In genomic region chr3:100537646-100538338, GRCh38 we compare ENCODE assay signal across 20 cellular contexts. TPM values are rescaled to one million over a fixed set of nuclear protein-coding genes. Genes with fewer than 3 reads are reported as not detected.
DNase-seq lines count a peak whose midpoint lies in the region; ATAC-seq, FAIRE-seq and TF ChIP-seq lines count a peak whose summit lies in the region.
"Had no signal": no experiment of that assay in that cellular context is flagged by ENCODE, and none has a peak within 500 bp of the region (broad histone marks: within the 10 kb centered on the region; RNA-seq: fewer than 3 reads in every experiment).

No MANE protein-coding gene starts in this region.

- no peak overlapping the region for H4K8ac ChIP-seq in trophoblast cell (ENCODE audit: low read depth, low read length)

- H4K12ac ChIP-seq in trophoblast cell (ENCODE audit: low read depth, low read length), result no peak overlapping the region

- no peak for DNase-seq in GM19239 (ENCODE audit: insufficient read length, low spot score)
- DNase-seq in MM.1S, result peak; percentile 80
- DNase-seq in trophoblast cell, result peak; percentile 23 to 64
- no peak for DNase-seq in kidney glomerular epithelial cell (lab: John Stamatoyannopoulos, UW)
- DNase-seq in vagina (ENCODE audit: extremely low spot score in 2 of 2), result no peak
- no peak for DNase-seq in NCI-H748 treated with DMSO at 0.1 percent for 48 hours (lab: John Stamatoyannopoulos, UW)
- no peak for DNase-seq in ovary
- DNase-seq: activated B cell treated with CpG ODN at 0.5 μM for 24 hours; activated gamma-delta T cell; caudate nucleus; COR-L47; esophagus squamous epithelium; Kasumi-1; left ventricle myocardium superior; NCI-H1105; SJCRH30; stimulated activated CD4-positive, alpha-beta T cell treated with anti-CD3 and anti-CD28 coated beads, Interleukin-4, amount 100 ng/mL, for 4 hours; T-helper 17 cell had no signal

- H2BK5ac ChIP-seq in trophoblast cell (ENCODE audit: low read depth, low read length, poor library complexity), result no peak overlapping the region

- H3K4me3 ChIP-seq in MM.1S (ENCODE audit: low read length) (peak overlapping the region; percentile 46), trophoblast cell (ENCODE audit: low read depth, low read length) (no peak overlapping the region), vagina (no peak overlapping the region), ovary (no peak overlapping the region)
- H3K4me3 ChIP-seq: esophagus squamous epithelium, SJCRH30, thoracic aorta had no signal

- H3K9me3 ChIP-seq in MM.1S (replicated peaks; ENCODE audit: insufficient read depth, low read length), result no peaks in the 10 kb centered on the region
- no peaks in the 10 kb centered on the region for H3K9me3 ChIP-seq in trophoblast cell (ENCODE audit: insufficient read depth, low read depth, low read length)
- H3K9me3 ChIP-seq in vagina, result no peaks in the 10 kb centered on the region
- H3K9me3 ChIP-seq in ovary, result no peaks in the 10 kb centered on the region
- H3K9me3 ChIP-seq: esophagus squamous epithelium, SJCRH30, thoracic aorta had no signal

- H3K27ac ChIP-seq in MM.1S (ENCODE audit: low read length) (peak overlapping the region; percentile 41; the same call in 1 of the 2 replicates), trophoblast cell (ENCODE audit: low read depth, low read length) (no peak overlapping the region), vagina (no peak overlapping the region), ovary (no peak overlapping the region)
- H3K27ac ChIP-seq: esophagus squamous epithelium, SJCRH30, thoracic aorta had no signal

- H3K18ac ChIP-seq in trophoblast cell (ENCODE audit: low read length), result no peak overlapping the region

- H2AK5ac ChIP-seq in trophoblast cell (ENCODE audit: low read length), result no peak overlapping the region

- no peak for TF ChIP-seq POLR2A in vagina (IDR thresholded peaks at IDR 0.05)
- no peak for TF ChIP-seq POLR2A in ovary (IDR thresholded peaks at IDR 0.05)

- H3K9ac ChIP-seq in MM.1S (ENCODE audit: low read length) (no peak overlapping the region), trophoblast cell (ENCODE audit: low read length) (no peak overlapping the region)

- H2BK12ac ChIP-seq in trophoblast cell (ENCODE audit: low read length), result no peak overlapping the region

- no peak overlapping the region for H4K91ac ChIP-seq in trophoblast cell (ENCODE audit: low read depth, low read length)

- H3K27me3 ChIP-seq in MM.1S (replicated peaks; ENCODE audit: insufficient read depth, low read length), result no peaks in the 10 kb centered on the region
- H3K27me3 ChIP-seq in trophoblast cell (ENCODE audit: insufficient read depth, low read length), result no peaks in the 10 kb centered on the region
- no peaks in the 10 kb centered on the region for H3K27me3 ChIP-seq in vagina
- H3K27me3 ChIP-seq in ovary, result no peaks in the 10 kb centered on the region
- H3K27me3 ChIP-seq: esophagus squamous epithelium, SJCRH30 had no signal

- H3K4me2 ChIP-seq in MM.1S (ENCODE audit: low read depth, low read length) (peak overlapping the region; percentile 46), trophoblast cell (ENCODE audit: low read length) (no peak overlapping the region)

- H3K4ac ChIP-seq in trophoblast cell (ENCODE audit: low read depth, low read length), result no peak overlapping the region

- H3K9me2 ChIP-seq in MM.1S (replicated peaks; ENCODE audit: insufficient read depth, low read length), result no peaks in the 10 kb centered on the region

- peaks cover 11% of the 10 kb centered on the region; the same call in 1 of the 2 replicates for H3F3A ChIP-seq in MM.1S (ENCODE audit: insufficient read depth, low read length)

- ATAC-seq in GM21786 (IDR thresholded peaks at IDR 0.05; ENCODE audit: unreplicated experiment), result peak; percentile 74
- ATAC-seq: left ventricle myocardium superior, T-helper 17 cell had no signal

- TF ChIP-seq EP300 in ovary (IDR thresholded peaks at IDR 0.05), result no peak

- H3K79me2 ChIP-seq in MM.1S (ENCODE audit: low read length) (no peaks in the 10 kb centered on the region), trophoblast cell (ENCODE audit: control insufficient read depth, insufficient read depth, low read length, poor library complexity) (no peaks in the 10 kb centered on the region)

- FAIRE-seq in GM19239 (lab: Jason Lieb, UNC), result peak; percentile 76

- no peak overlapping the region for H3K14ac ChIP-seq in trophoblast cell (ENCODE audit: low read length)

- H3K79me1 ChIP-seq in trophoblast cell (ENCODE audit: low read length), result peaks cover 9% of the 10 kb centered on the region

- H3K4me1 ChIP-seq in MM.1S (ENCODE audit: low read length) (peaks cover 5% of the 10 kb centered on the region), trophoblast cell (ENCODE audit: control insufficient read depth in 1 of 2, insufficient read depth in 2 of 2, low read length in 2 of 2) (peaks cover 7 to 20% of the 10 kb centered on the region in 2 experiments), vagina (peaks cover 26% of the 10 kb centered on the region), ovary (ENCODE audit: insufficient read depth) (no peaks in the 10 kb centered on the region)
- H3K4me1 ChIP-seq: esophagus squamous epithelium, SJCRH30 had no signal

- WGBS in trophoblast cell (ENCODE audit: extremely low coverage, insufficient coverage, insufficient read length), result no CpG with 5 or more reads among the region's 5 CpGs
- 90 to 94% (median 92%) methylated on average over 5 of the region's 5 CpGs for WGBS in ovary, 3 donors

- H2BK120ac ChIP-seq in trophoblast cell (ENCODE audit: insufficient read depth, low read length, poor library complexity), result no peak overlapping the region

- TF ChIP-seq CTCF in MM.1S (IDR thresholded peaks at IDR 0.05; ENCODE audit: low read length) (no peak), vagina (IDR thresholded peaks at IDR 0.05) (no peak), ovary (IDR thresholded peaks at IDR 0.05) (no peak)

- intact Hi-C loops in vagina (cut with DNase I) (no loop called here), ovary (cut with DNase I) (no loop called here)

- H3K23ac ChIP-seq in trophoblast cell (ENCODE audit: low read length), result no peak overlapping the region

- no peaks in the 10 kb centered on the region for H3K36me3 ChIP-seq in MM.1S (replicated peaks; ENCODE audit: insufficient read depth, low read length)
- no peaks in the 10 kb centered on the region for H3K36me3 ChIP-seq in trophoblast cell (ENCODE audit: control insufficient read depth in 1 of 2, insufficient read depth in 2 of 2, low read length in 2 of 2)
- no peaks in the 10 kb centered on the region for H3K36me3 ChIP-seq in vagina
- H3K36me3 ChIP-seq in ovary, result no peaks in the 10 kb centered on the region
- H3K36me3 ChIP-seq: esophagus squamous epithelium, SJCRH30, thoracic aorta had no signal

- H2AFZ ChIP-seq in MM.1S (ENCODE audit: low read length) (peak overlapping the region; percentile 42), trophoblast cell (ENCODE audit: insufficient read depth, low read length, poor library complexity) (no peak overlapping the region)

- H4K20me1 ChIP-seq in MM.1S (ENCODE audit: insufficient read depth, low read length), result no peaks in the 10 kb centered on the region

RNA-seq across cellular contexts. Expression of gene TMEM45A, which starts 45.4 kb away (rescaled TPM):
- 8.2 and 8.7 TPM in 2 replicates for polyA plus RNA-seq in trophoblast cell (2013)
- total RNA-seq in vagina (46.4 TPM), ovary (10 to 100 TPM in 2 of 7 donors, 1 to 10 TPM in 5; 6.1 to 21.5 (median 9.0) TPM)
- polyA plus RNA-seq in ovary, result 10 to 100 TPM; 11.8 to 72.0 TPM

Comparison
In these comparisons a context has a peak if more than half of its experiments do, and no peak if none do; other contexts are left out.
1. DNase-seq: peak in MM.1S (single experiment) and trophoblast cell (2 of 2); none in GM19239 (single experiment), kidney glomerular epithelial cell (single experiment), vagina (0 of 2), NCI-H748 treated with DMSO at 0.1 percent for 48 hours (single experiment) and ovary (0 of 5).